In genomic region chr14:22556990-22557623, GRCh38 we compare ENCODE assay signal across 8 cellular contexts. TPM values are rescaled to one million over a fixed set of nuclear protein-coding genes. Genes with fewer than 3 reads are reported as not detected.
A peak's percentile ranks its signal among the peaks of the same experiment; 100 is the strongest.
DNase-seq lines count a peak whose midpoint lies in the region; ATAC-seq and TF ChIP-seq lines count a peak whose summit lies in the region.

No MANE protein-coding gene starts in this region.

- no peaks in the 10 kb centered on the region for H3K36me3 ChIP-seq in endocrine pancreas (ENCODE audit: control insufficient read depth, insufficient read depth, low read length)

- H3K27me3 Mint-ChIP-seq in activated CD8-positive, alpha-beta memory T cell treated with anti-CD3 and anti-CD28 coated beads, Interleukin-2, amount 10 ng/mL, durations not matched to agents 7 days and 5 days = peaks cover 3% of the 10 kb centered on the region
- peaks cover 6% of the 10 kb centered on the region for H3K27me3 Mint-ChIP-seq in mesothelial cell of epicardium (ENCODE audit: low read depth)

- H3K27ac Mint-ChIP-seq in activated CD8-positive, alpha-beta memory T cell treated with anti-CD3 and anti-CD28 coated beads, Interleukin-2, amount 10 ng/mL, durations not matched to agents 7 days and 5 days = peak overlapping the region; percentile 94
- peak overlapping the region; percentile 91 for H3K27ac Mint-ChIP-seq in mesothelial cell of epicardium

- peak; percentile 48 to 70 for DNase-seq in AML-193 (lab: John Stamatoyannopoulos, UW)
- DNase-seq in NOMO-1 treated with DMSO at 0.1 percent for 48 hours (lab: John Stamatoyannopoulos, UW; ENCODE audit: unreplicated experiment) = peak; percentile 65
- DNase-seq in activated CD8-positive, alpha-beta memory T cell treated with anti-CD3 and anti-CD28 coated beads, Interleukin-2, amount 10 ng/mL, durations not matched to agents 7 days and 5 days = peak; percentile 95
- DNase-seq in mesothelial cell of epicardium (ENCODE audit: low spot score in 2 of 2, unreplicated experiment in 2 of 2) = peak; percentile 76 to 92
- peak; percentile 98 for DNase-seq in stimulated activated CD8-positive, alpha-beta memory T cell treated with anti-CD3 and anti-CD28 coated beads, Interleukin-15, amount 100 ng/mL, for 24 hours (ENCODE audit: low read depth)

- no peak overlapping the region for H3K4me3 ChIP-seq in endocrine pancreas (ENCODE audit: control insufficient read depth, insufficient read depth, low read length)

- peak overlapping the region; percentile 51 for H3K9ac ChIP-seq in endocrine pancreas (ENCODE audit: control insufficient read depth, insufficient read depth, low read length)

- peak; percentile 28 for ATAC-seq in HG03460 (IDR thresholded peaks at IDR 0.05; ENCODE audit: unreplicated experiment)
- ATAC-seq in activated CD8-positive, alpha-beta memory T cell treated with anti-CD3 and anti-CD28 coated beads, Interleukin-2, amount 10 ng/mL, durations not matched to agents 7 days and 5 days = peak; percentile 34

- peak overlapping the region; percentile 68 for H3K4me3 Mint-ChIP-seq in activated CD8-positive, alpha-beta memory T cell treated with anti-CD3 and anti-CD28 coated beads, Interleukin-2, amount 10 ng/mL, durations not matched to agents 7 days and 5 days
- peak overlapping the region; percentile 74 for H3K4me3 Mint-ChIP-seq in mesothelial cell of epicardium

- no peaks in the 10 kb centered on the region for H3K4me1 ChIP-seq in endocrine pancreas (ENCODE audit: control insufficient read depth, insufficient read depth, low read length)

- CTCF ChIA-PET in activated CD8-positive, alpha-beta memory T cell treated with anti-CD3 and anti-CD28 coated beads, Interleukin-2, amount 10 ng/mL, durations not matched to agents 7 days and 5 days (lab: Charles Lee) = interaction anchor here (0.5 to 18.6 kb wide), 42 partner anchors 9 to 833 kb away, joined by 3 to 642 read pairs (median 5); partner anchors contain the start of genes DAD1 and OXA1L

- TF ChIP-seq CTCF in mesothelial cell of epicardium (IDR thresholded peaks at IDR 0.05; ENCODE audit: unreplicated experiment) = peak; percentile 99

- no peaks in the 10 kb centered on the region for H3K27me3 ChIP-seq in endocrine pancreas (ENCODE audit: control insufficient read depth, insufficient read depth, low read length)

- no peaks in the 10 kb centered on the region for H3K9me3 ChIP-seq in endocrine pancreas (ENCODE audit: control insufficient read depth, low read length)

- peak; percentile 50 for TF ChIP-seq POLR2A in GM19099 (IDR thresholded peaks at IDR 0.05; ENCODE audit: extremely low read depth, insufficient read length, low read depth)

- H3K4me1 Mint-ChIP-seq in activated CD8-positive, alpha-beta memory T cell treated with anti-CD3 and anti-CD28 coated beads, Interleukin-2, amount 10 ng/mL, durations not matched to agents 7 days and 5 days = peaks cover 91% of the 10 kb centered on the region
- peaks cover 13% of the 10 kb centered on the region for H3K4me1 Mint-ChIP-seq in mesothelial cell of epicardium

- H3K36me3 Mint-ChIP-seq in activated CD8-positive, alpha-beta memory T cell treated with anti-CD3 and anti-CD28 coated beads, Interleukin-2, amount 10 ng/mL, durations not matched to agents 7 days and 5 days = peaks cover 20% of the 10 kb centered on the region
- H3K36me3 Mint-ChIP-seq in mesothelial cell of epicardium = no peaks in the 10 kb centered on the region

- H3K9me3 Mint-ChIP-seq in activated CD8-positive, alpha-beta memory T cell treated with anti-CD3 and anti-CD28 coated beads, Interleukin-2, amount 10 ng/mL, durations not matched to agents 7 days and 5 days (ENCODE audit: low read depth) = no peaks in the 10 kb centered on the region
- H3K9me3 Mint-ChIP-seq in mesothelial cell of epicardium = no peaks in the 10 kb centered on the region

RNA-seq across cellular contexts. Expression of gene DAD1, which starts 31.9 kb away (rescaled TPM):
- 100 to 1,000 TPM; 115 to 185 TPM for total RNA-seq in activated CD8-positive, alpha-beta memory T cell treated with anti-CD3 and anti-CD28 coated beads, Interleukin-2, amount 10 ng/mL, durations not matched to agents 7 days and 5 days
- 140 to 141 TPM (median 141 TPM) in 3 replicates for total RNA-seq in mesothelial cell of epicardium

RNA-seq across cellular contexts. Expression of gene ABHD4, which starts 41.0 kb away (rescaled TPM):
- 10 to 100 TPM; 11.8 to 13.8 TPM for total RNA-seq in activated CD8-positive, alpha-beta memory T cell treated with anti-CD3 and anti-CD28 coated beads, Interleukin-2, amount 10 ng/mL, durations not matched to agents 7 days and 5 days
- 28.2 to 29.3 TPM (median 28.4 TPM) in 3 replicates for total RNA-seq in mesothelial cell of epicardium
